1 cellular context compared by ENCODE assay signal in the genomic region with DNA sequence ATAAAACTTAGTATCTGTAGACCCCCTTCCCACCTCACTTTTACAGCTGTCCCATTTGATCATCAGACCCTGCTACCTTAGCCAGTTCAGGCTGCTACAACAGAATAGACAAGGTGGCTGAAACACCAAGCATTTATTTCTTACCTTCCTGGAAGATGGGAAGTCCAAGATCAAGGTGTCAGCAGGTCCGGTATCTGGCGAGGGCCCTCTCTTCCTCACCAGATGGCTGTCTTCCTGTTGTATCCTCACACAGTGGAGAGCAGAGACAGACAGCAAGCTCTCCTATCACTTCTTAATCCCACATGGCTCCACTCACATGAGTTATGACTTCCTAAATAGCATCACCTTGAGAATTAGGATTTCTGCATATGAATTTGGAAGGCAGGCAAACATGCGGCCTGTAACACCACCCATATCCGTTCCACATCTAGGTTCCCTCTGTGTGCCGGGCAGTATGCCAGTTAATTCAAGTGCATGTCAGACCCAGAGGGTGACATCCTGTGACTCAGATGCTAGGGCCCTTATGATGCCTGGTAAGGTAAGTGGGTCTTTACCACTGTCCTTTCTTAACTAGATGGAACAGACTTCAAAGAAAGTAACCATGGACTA.
TF ChIP-seq lines count a peak whose summit lies in the region.

No MANE protein-coding gene starts in this region.

TF ChIP-seq in SK-N-SH, 30 proteins besides CTCF, POLR2A, EP300 and RAD21 (continued from another document):
- TF ChIP-seq TCF12 (IDR thresholded peaks at IDR 0.05) (no peak), GATA2 (CRISPR knock-in tag; IDR thresholded peaks at IDR 0.05) (no peak), JUND (IDR thresholded peaks at IDR 0.05) (no peak), NFIC (IDR thresholded peaks at IDR 0.05; ENCODE audit: borderline replicate concordance) (peak; percentile 61), SIN3A (IDR thresholded peaks at IDR 0.05; ENCODE audit: borderline replicate concordance, low read depth, low read length) (no peak), NRF1 (IDR thresholded peaks at IDR 0.05; ENCODE audit: low read depth, low read length) (no peak)
- TF ChIP-seq, protein P1, sequence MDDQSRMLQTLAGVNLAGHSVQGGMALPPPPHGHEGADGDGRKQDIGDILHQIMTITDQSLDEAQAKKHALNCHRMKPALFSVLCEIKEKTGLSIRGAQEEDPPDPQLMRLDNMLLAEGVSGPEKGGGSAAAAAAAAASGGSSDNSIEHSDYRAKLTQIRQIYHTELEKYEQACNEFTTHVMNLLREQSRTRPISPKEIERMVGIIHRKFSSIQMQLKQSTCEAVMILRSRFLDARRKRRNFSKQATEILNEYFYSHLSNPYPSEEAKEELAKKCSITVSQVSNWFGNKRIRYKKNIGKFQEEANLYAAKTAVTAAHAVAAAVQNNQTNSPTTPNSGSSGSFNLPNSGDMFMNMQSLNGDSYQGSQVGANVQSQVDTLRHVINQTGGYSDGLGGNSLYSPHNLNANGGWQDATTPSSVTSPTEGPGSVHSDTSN (IDR thresholded peaks at IDR 0.05): no peak; the same call in 1 of the 2 replicates
- TF ChIP-seq, protein P2, sequence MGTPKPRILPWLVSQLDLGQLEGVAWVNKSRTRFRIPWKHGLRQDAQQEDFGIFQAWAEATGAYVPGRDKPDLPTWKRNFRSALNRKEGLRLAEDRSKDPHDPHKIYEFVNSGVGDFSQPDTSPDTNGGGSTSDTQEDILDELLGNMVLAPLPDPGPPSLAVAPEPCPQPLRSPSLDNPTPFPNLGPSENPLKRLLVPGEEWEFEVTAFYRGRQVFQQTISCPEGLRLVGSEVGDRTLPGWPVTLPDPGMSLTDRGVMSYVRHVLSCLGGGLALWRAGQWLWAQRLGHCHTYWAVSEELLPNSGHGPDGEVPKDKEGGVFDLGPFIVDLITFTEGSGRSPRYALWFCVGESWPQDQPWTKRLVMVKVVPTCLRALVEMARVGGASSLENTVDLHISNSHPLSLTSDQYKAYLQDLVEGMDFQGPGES (IDR thresholded peaks at IDR 0.05; ENCODE audit: low read depth, low read length): no peak
- TF ChIP-seq, protein P3, sequence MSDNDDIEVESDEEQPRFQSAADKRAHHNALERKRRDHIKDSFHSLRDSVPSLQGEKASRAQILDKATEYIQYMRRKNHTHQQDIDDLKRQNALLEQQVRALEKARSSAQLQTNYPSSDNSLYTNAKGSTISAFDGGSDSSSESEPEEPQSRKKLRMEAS (IDR thresholded peaks at IDR 0.05; ENCODE audit: low read depth): peak; percentile 37
